1 cellular context compared by ENCODE assay signal in the genomic region with DNA sequence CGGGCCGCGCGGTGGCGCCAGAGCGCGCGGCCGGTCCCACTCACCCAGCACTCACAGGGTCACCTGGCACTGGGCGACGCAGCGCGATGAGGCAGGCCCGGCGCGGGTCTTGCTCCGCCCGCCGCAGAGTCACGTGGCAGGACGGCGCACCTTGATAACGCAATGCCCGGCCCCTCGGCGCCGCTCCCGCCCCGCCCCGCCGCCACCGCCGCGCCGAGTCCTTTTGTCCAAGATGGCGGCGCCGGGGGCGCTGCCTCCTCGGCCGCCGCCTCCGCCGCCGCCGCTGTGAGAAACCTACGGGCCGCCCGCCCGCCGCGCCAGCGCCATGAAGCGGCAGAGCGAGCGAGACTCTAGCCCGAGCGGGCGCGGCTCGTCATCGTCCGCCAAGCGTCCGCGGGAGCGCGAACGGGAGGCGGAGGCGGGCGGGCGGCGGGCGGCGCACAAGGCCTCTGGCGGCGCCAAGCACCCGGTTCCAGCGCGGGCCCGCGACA.
A peak's percentile ranks its signal among the peaks of the same experiment; 100 is the strongest.
TF ChIP-seq lines count a peak whose summit lies in the region.

A gene with protein sequence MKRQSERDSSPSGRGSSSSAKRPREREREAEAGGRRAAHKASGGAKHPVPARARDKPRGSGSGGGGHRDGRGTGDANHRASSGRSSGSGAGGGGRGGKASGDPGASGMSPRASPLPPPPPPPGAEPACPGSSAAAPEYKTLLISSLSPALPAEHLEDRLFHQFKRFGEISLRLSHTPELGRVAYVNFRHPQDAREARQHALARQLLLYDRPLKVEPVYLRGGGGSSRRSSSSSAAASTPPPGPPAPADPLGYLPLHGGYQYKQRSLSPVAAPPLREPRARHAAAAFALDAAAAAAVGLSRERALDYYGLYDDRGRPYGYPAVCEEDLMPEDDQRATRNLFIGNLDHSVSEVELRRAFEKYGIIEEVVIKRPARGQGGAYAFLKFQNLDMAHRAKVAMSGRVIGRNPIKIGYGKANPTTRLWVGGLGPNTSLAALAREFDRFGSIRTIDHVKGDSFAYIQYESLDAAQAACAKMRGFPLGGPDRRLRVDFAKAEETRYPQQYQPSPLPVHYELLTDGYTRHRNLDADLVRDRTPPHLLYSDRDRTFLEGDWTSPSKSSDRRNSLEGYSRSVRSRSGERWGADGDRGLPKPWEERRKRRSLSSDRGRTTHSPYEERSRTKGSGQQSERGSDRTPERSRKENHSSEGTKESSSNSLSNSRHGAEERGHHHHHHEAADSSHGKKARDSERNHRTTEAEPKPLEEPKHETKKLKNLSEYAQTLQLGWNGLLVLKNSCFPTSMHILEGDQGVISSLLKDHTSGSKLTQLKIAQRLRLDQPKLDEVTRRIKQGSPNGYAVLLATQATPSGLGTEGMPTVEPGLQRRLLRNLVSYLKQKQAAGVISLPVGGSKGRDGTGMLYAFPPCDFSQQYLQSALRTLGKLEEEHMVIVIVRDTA (plus strand): TSS at position 211 of the 491 bp plus-strand sequence. CDS start 115 bp downstream, at position 326.

TF ChIP-seq in SK-N-SH, 30 proteins besides CTCF, POLR2A, EP300 and RAD21 (continued from another document):
- TF ChIP-seq, protein P1, sequence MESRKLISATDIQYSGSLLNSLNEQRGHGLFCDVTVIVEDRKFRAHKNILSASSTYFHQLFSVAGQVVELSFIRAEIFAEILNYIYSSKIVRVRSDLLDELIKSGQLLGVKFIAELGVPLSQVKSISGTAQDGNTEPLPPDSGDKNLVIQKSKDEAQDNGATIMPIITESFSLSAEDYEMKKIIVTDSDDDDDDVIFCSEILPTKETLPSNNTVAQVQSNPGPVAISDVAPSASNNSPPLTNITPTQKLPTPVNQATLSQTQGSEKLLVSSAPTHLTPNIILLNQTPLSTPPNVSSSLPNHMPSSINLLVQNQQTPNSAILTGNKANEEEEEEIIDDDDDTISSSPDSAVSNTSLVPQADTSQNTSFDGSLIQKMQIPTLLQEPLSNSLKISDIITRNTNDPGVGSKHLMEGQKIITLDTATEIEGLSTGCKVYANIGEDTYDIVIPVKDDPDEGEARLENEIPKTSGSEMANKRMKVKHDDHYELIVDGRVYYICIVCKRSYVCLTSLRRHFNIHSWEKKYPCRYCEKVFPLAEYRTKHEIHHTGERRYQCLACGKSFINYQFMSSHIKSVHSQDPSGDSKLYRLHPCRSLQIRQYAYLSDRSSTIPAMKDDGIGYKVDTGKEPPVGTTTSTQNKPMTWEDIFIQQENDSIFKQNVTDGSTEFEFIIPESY (IDR thresholded peaks at IDR 0.05; ENCODE audit: borderline replicate concordance, low read depth) = no peak
- peak; percentile 75; the same call in 1 of the 2 replicates for TF ChIP-seq TAF1 (IDR thresholded peaks at IDR 0.05; ENCODE audit: borderline replicate concordance, low read depth, low read length)
- peak; percentile 78 for TF ChIP-seq CHD2 (IDR thresholded peaks at IDR 0.05; ENCODE audit: low read length, partially characterized antibody)
- 0 out of 2 replicates have a peak, but pooled peaks have one; percentile 53 for TF ChIP-seq RCOR1 (IDR thresholded peaks at IDR 0.05; ENCODE audit: low read length)
- TF ChIP-seq JUND (IDR thresholded peaks at IDR 0.05) = no peak
- TF ChIP-seq FOSL2 (IDR thresholded peaks at IDR 0.05; ENCODE audit: borderline replicate concordance, low read depth) = no peak
- TF ChIP-seq, protein P2, sequence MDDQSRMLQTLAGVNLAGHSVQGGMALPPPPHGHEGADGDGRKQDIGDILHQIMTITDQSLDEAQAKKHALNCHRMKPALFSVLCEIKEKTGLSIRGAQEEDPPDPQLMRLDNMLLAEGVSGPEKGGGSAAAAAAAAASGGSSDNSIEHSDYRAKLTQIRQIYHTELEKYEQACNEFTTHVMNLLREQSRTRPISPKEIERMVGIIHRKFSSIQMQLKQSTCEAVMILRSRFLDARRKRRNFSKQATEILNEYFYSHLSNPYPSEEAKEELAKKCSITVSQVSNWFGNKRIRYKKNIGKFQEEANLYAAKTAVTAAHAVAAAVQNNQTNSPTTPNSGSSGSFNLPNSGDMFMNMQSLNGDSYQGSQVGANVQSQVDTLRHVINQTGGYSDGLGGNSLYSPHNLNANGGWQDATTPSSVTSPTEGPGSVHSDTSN (IDR thresholded peaks at IDR 0.05) = no peak
- TF ChIP-seq, protein P3, sequence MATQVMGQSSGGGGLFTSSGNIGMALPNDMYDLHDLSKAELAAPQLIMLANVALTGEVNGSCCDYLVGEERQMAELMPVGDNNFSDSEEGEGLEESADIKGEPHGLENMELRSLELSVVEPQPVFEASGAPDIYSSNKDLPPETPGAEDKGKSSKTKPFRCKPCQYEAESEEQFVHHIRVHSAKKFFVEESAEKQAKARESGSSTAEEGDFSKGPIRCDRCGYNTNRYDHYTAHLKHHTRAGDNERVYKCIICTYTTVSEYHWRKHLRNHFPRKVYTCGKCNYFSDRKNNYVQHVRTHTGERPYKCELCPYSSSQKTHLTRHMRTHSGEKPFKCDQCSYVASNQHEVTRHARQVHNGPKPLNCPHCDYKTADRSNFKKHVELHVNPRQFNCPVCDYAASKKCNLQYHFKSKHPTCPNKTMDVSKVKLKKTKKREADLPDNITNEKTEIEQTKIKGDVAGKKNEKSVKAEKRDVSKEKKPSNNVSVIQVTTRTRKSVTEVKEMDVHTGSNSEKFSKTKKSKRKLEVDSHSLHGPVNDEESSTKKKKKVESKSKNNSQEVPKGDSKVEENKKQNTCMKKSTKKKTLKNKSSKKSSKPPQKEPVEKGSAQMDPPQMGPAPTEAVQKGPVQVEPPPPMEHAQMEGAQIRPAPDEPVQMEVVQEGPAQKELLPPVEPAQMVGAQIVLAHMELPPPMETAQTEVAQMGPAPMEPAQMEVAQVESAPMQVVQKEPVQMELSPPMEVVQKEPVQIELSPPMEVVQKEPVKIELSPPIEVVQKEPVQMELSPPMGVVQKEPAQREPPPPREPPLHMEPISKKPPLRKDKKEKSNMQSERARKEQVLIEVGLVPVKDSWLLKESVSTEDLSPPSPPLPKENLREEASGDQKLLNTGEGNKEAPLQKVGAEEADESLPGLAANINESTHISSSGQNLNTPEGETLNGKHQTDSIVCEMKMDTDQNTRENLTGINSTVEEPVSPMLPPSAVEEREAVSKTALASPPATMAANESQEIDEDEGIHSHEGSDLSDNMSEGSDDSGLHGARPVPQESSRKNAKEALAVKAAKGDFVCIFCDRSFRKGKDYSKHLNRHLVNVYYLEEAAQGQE (IDR thresholded peaks at IDR 0.05; ENCODE audit: low read depth, low read length) = 0 out of 2 replicates have a peak, but pooled peaks have one; percentile 17
- TF ChIP-seq FOXM1 (IDR thresholded peaks at IDR 0.05; ENCODE audit: low read depth) = no peak
- TF ChIP-seq GATA2 (CRISPR knock-in tag; IDR thresholded peaks at IDR 0.05) = no peak
- peak; percentile 42; the same call in 1 of the 2 replicates for TF ChIP-seq TCF12 (IDR thresholded peaks at IDR 0.05)
- peak; percentile 84; the same call in 1 of the 2 replicates for TF ChIP-seq SIN3A (IDR thresholded peaks at IDR 0.05; ENCODE audit: borderline replicate concordance, low read depth, low read length)
- TF ChIP-seq, protein P4, sequence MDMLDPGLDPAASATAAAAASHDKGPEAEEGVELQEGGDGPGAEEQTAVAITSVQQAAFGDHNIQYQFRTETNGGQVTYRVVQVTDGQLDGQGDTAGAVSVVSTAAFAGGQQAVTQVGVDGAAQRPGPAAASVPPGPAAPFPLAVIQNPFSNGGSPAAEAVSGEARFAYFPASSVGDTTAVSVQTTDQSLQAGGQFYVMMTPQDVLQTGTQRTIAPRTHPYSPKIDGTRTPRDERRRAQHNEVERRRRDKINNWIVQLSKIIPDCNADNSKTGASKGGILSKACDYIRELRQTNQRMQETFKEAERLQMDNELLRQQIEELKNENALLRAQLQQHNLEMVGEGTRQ (IDR thresholded peaks at IDR 0.05; ENCODE audit: borderline replicate concordance, low read depth, low read length) = peak; percentile 93
- TF ChIP-seq, protein P5, sequence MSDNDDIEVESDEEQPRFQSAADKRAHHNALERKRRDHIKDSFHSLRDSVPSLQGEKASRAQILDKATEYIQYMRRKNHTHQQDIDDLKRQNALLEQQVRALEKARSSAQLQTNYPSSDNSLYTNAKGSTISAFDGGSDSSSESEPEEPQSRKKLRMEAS (IDR thresholded peaks at IDR 0.05; ENCODE audit: low read depth) = peak; percentile 91
- TF ChIP-seq MXI1 (IDR thresholded peaks at IDR 0.05; ENCODE audit: low read depth, low read length) = peak; percentile 78; the same call in 1 of the 2 replicates
- TF ChIP-seq, protein P6, sequence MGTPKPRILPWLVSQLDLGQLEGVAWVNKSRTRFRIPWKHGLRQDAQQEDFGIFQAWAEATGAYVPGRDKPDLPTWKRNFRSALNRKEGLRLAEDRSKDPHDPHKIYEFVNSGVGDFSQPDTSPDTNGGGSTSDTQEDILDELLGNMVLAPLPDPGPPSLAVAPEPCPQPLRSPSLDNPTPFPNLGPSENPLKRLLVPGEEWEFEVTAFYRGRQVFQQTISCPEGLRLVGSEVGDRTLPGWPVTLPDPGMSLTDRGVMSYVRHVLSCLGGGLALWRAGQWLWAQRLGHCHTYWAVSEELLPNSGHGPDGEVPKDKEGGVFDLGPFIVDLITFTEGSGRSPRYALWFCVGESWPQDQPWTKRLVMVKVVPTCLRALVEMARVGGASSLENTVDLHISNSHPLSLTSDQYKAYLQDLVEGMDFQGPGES (IDR thresholded peaks at IDR 0.05; ENCODE audit: low read depth, low read length) = no peak
- TF ChIP-seq, protein P7, sequence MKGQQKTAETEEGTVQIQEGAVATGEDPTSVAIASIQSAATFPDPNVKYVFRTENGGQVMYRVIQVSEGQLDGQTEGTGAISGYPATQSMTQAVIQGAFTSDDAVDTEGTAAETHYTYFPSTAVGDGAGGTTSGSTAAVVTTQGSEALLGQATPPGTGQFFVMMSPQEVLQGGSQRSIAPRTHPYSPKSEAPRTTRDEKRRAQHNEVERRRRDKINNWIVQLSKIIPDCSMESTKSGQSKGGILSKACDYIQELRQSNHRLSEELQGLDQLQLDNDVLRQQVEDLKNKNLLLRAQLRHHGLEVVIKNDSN (IDR thresholded peaks at IDR 0.05; ENCODE audit: borderline replicate concordance, low read depth) = peak; percentile 97
- no peak for TF ChIP-seq FOXJ3 (CRISPR knock-in tag; IDR thresholded peaks at IDR 0.05)
TF ChIP-seq in SK-N-SH: peak in this region for 14.
